8 cellular contexts compared by ENCODE assay signal in genomic region chr19:53977429-53977990, GRCh38. TPM values are rescaled to one million over a fixed set of nuclear protein-coding genes. Genes with fewer than 3 reads are reported as not detected.
DNase-seq lines count a peak whose midpoint lies in the region; ATAC-seq and TF ChIP-seq lines count a peak whose summit lies in the region.

No MANE protein-coding gene starts in this region.

- peaks cover 29% of the 10 kb centered on the region for H3K4me1 Mint-ChIP-seq in CD8-positive, alpha-beta T cell (ENCODE audit: low read depth)
- H3K4me1 Mint-ChIP-seq in activated naive CD8-positive, alpha-beta T cell (ENCODE audit: low read depth) = peaks cover 26% of the 10 kb centered on the region

- H3K9ac ChIP-seq in SK-N-SH = peak overlapping the region; percentile 33; the same call in 1 of the 2 replicates

- H3K4me3 Mint-ChIP-seq in CD8-positive, alpha-beta T cell = peak overlapping the region; percentile 73
- peak overlapping the region; percentile 77 for H3K4me3 Mint-ChIP-seq in activated naive CD8-positive, alpha-beta T cell

- no peaks in the 10 kb centered on the region for H3K36me3 ChIP-seq in CD8-positive, alpha-beta T cell (ENCODE audit: insufficient read depth, low read length)
- no peaks in the 10 kb centered on the region for H3K36me3 ChIP-seq in SK-N-SH (replicated peaks in 1 of 2; ENCODE audit: control insufficient read depth in 1 of 2, insufficient read depth in 2 of 2, low read length in 1 of 2)
- no peaks in the 10 kb centered on the region for H3K36me3 ChIP-seq in thymus (ENCODE audit: control insufficient read depth, insufficient read depth)

- peaks cover 11% of the 10 kb centered on the region for H3K79me2 ChIP-seq in SK-N-SH (ENCODE audit: insufficient read depth)

- H3K9me3 Mint-ChIP-seq in CD8-positive, alpha-beta T cell = no peaks in the 10 kb centered on the region
- no peaks in the 10 kb centered on the region for H3K9me3 Mint-ChIP-seq in activated naive CD8-positive, alpha-beta T cell (ENCODE audit: low read depth)

- H3F3A ChIP-seq in SK-N-SH (replicated peaks; ENCODE audit: insufficient read depth) = peaks cover 32% of the 10 kb centered on the region

- POLR2A ChIA-PET in CD8-positive, alpha-beta T cell (lab: Charles Lee) = no interaction called here
- POLR2A ChIA-PET in SK-N-SH (lab: Yijun Ruan, JAX) = no interaction called here

- H3K27ac Mint-ChIP-seq in CD8-positive, alpha-beta T cell = no peak overlapping the region
- no peak overlapping the region for H3K27ac Mint-ChIP-seq in activated naive CD8-positive, alpha-beta T cell

- H3K27ac ChIP-seq in CD8-positive, alpha-beta T cell (ENCODE audit: low read depth, low read length) = no peak overlapping the region
- peak overlapping the region; percentile 81 to 90 for H3K27ac ChIP-seq in SK-N-SH (ENCODE audit: low read depth in 2 of 2, low read length in 1 of 2)
- H3K27ac ChIP-seq in thymus (ENCODE audit: low read depth) = no peak overlapping the region

- WGBS in SK-N-SH (ENCODE audit: low lambda C conversion rate) = under 1% methylated on average over 9 of the region's 9 CpGs
- WGBS in thymus = 5% methylated on average over 9 of the region's 9 CpGs

- H3K36me3 Mint-ChIP-seq in CD8-positive, alpha-beta T cell = no peaks in the 10 kb centered on the region
- peaks cover 4% of the 10 kb centered on the region for H3K36me3 Mint-ChIP-seq in activated naive CD8-positive, alpha-beta T cell

- H3K27me3 ChIP-seq in CD8-positive, alpha-beta T cell (ENCODE audit: insufficient read depth, low read length) = peaks cover 35% of the 10 kb centered on the region
- H3K27me3 ChIP-seq in SK-N-SH (ENCODE audit: insufficient read depth) (no peaks in the 10 kb centered on the region), thymus (ENCODE audit: control insufficient read depth, insufficient read depth) (peaks cover 44% of the 10 kb centered on the region)

- no peaks in the 10 kb centered on the region for H4K20me1 ChIP-seq in SK-N-SH (ENCODE audit: insufficient read depth)

- H3K4me1 ChIP-seq in CD8-positive, alpha-beta T cell (ENCODE audit: insufficient read depth, low read length) = peaks cover 26% of the 10 kb centered on the region
- peaks cover 7 to 23% of the 10 kb centered on the region in 2 experiments; a peak in 3 of 4 replicates for H3K4me1 ChIP-seq in SK-N-SH (ENCODE audit: control insufficient read depth in 1 of 2, insufficient read depth in 2 of 2, low read depth in 1 of 2, low read length in 1 of 2)
- no peaks in the 10 kb centered on the region for H3K4me1 ChIP-seq in thymus (ENCODE audit: control insufficient read depth, insufficient read depth, low read length)

- H3K9me2 ChIP-seq in SK-N-SH = no peaks in the 10 kb centered on the region

- H3K27me3 Mint-ChIP-seq in CD8-positive, alpha-beta T cell (ENCODE audit: low read depth) = peaks cover 54% of the 10 kb centered on the region
- H3K27me3 Mint-ChIP-seq in activated naive CD8-positive, alpha-beta T cell = peaks cover 33% of the 10 kb centered on the region

- TF ChIP-seq RAD21 in SK-N-SH (IDR thresholded peaks at IDR 0.05; ENCODE audit: low read length) = no peak

- peak in 6 of 7 experiments; percentile 31 to 68 (median 64) for DNase-seq in CD8-positive, alpha-beta T cell
- DNase-seq in Jurkat, Clone E6-1 (ENCODE audit: low read depth, low spot score) = peak; percentile 63
- DNase-seq in SK-N-SH (peak; percentile 81), glomerular visceral epithelial cell (ENCODE audit: extremely low spot score) (peak; percentile 81), occipital lobe (lab: John Stamatoyannopoulos, UW) (peak; percentile 65)

- H3K4me2 ChIP-seq in SK-N-SH = peak overlapping the region; percentile 78

- TF ChIP-seq EP300 in SK-N-SH (IDR thresholded peaks at IDR 0.05; ENCODE audit: borderline replicate concordance in 1 of 2, low read depth in 1 of 2, low read length in 1 of 2) = no peak

- CTCF ChIA-PET in CD8-positive, alpha-beta T cell (lab: Charles Lee) = no interaction called here
- CTCF ChIA-PET in SK-N-SH (lab: Yijun Ruan, JAX) = interaction anchor here (1.0 kb wide), 2 partner anchors 46 to 65 kb away, joined by 3 read pairs; no protein-coding TSS in a partner anchor

- peak overlapping the region; percentile 84; the same call in 1 of the 2 replicates for H2AFZ ChIP-seq in SK-N-SH (ENCODE audit: low read depth)

- no peaks in the 10 kb centered on the region for H3K9me3 ChIP-seq in CD8-positive, alpha-beta T cell (ENCODE audit: low read length)
- H3K9me3 ChIP-seq in SK-N-SH (no peaks in the 10 kb centered on the region), thymus (ENCODE audit: control insufficient read depth) (peaks cover 11% of the 10 kb centered on the region)

- intact Hi-C loops in CD8-positive, alpha-beta T cell (cut with DNase I, micrococcal nuclease) = no loop called here

- peak; percentile 88 for ATAC-seq in CD8-positive, alpha-beta T cell
- no peak for ATAC-seq in GM19035 (IDR thresholded peaks at IDR 0.05; ENCODE audit: unreplicated experiment)

- peak overlapping the region; percentile 60 for H3K4me3 ChIP-seq in CD8-positive, alpha-beta T cell (ENCODE audit: low read depth, low read length)
- H3K4me3 ChIP-seq in Jurkat, Clone E6-1 (ENCODE audit: low read length) = peak overlapping the region; percentile 14
- H3K4me3 ChIP-seq in SK-N-SH (ENCODE audit: low read depth in 2 of 2, low read length in 1 of 2) (peak overlapping the region; percentile 49 to 60), thymus (ENCODE audit: low read length) (peak overlapping the region; percentile 6)

- TF ChIP-seq CTCF in CD8-positive, alpha-beta T cell (IDR thresholded peaks at IDR 0.05) = no peak
- no peak for TF ChIP-seq CTCF in SK-N-SH (IDR thresholded peaks at IDR 0.05)

TF ChIP-seq in SK-N-SH, 30 proteins besides CTCF, POLR2A, EP300 and RAD21:
- TF ChIP-seq CHD2 (IDR thresholded peaks at IDR 0.05; ENCODE audit: low read length, partially characterized antibody) (peak; percentile 89), FOXM1 (IDR thresholded peaks at IDR 0.05; ENCODE audit: low read depth) (no peak), POLR2AphosphoS5 (IDR thresholded peaks at IDR 0.05; ENCODE audit: low read depth, low read length) (peak; percentile 55; the same call in 1 of the 2 replicates), ZBTB33 (IDR thresholded peaks at IDR 0.05; ENCODE audit: borderline replicate concordance, low read depth) (peak; percentile 78), ELF1 (IDR thresholded peaks at IDR 0.05) (peak; percentile 92), GABPA (IDR thresholded peaks at IDR 0.05; ENCODE audit: low read depth) (peak; percentile 43; the same call in 1 of the 2 replicates), USF1 (IDR thresholded peaks at IDR 0.05; ENCODE audit: borderline replicate concordance, low read depth) (no peak), MAX (IDR thresholded peaks at IDR 0.05; ENCODE audit: low read depth) (0 out of 2 replicates have a peak, but pooled peaks have one; percentile 27)

RNA-seq across cellular contexts. Expression of gene CACNG6, which starts 13.9 kb away (rescaled TPM):
- total RNA-seq in CD8-positive, alpha-beta T cell = not detected
- polyA plus RNA-seq in Jurkat, Clone E6-1 (2012; ENCODE audit: insufficient read depth, insufficient read length) = not detected
- polyA plus RNA-seq in SK-N-SH (2012; rRNA removed) (0.96 and 1.2 TPM in 2 replicates), thymus (0.05 TPM)
- 0.42 and 0.63 TPM in 2 replicates for polyA plus RNA-seq in SK-N-SH (2012; cell fraction: cytosol; rRNA removed)
- polyA plus RNA-seq in SK-N-SH (2012; cell fraction: nucleus; rRNA removed) = 1.6 and 2.3 TPM in 2 replicates
- total RNA-seq in occipital lobe = 0.47 TPM

RNA-seq across cellular contexts. Expression of gene CACNG8, which starts 14.8 kb away (rescaled TPM):
- total RNA-seq in CD8-positive, alpha-beta T cell = not detected
- not detected for polyA plus RNA-seq in Jurkat, Clone E6-1 (2012; ENCODE audit: insufficient read depth, insufficient read length)
- polyA plus RNA-seq in SK-N-SH (2012; rRNA removed) (1.1 and 1.3 TPM in 2 replicates), thymus (0.05 TPM)
- 0.83 and 0.85 TPM in 2 replicates for polyA plus RNA-seq in SK-N-SH (2012; cell fraction: cytosol; rRNA removed)
- polyA plus RNA-seq in SK-N-SH (2012; cell fraction: nucleus; rRNA removed) = 9.0 and 9.6 TPM in 2 replicates
- total RNA-seq in occipital lobe = 4.7 TPM

Comparison
In these comparisons a context has a peak if more than half of its experiments do, and no peak if none do; other contexts are left out.
1. H3K27ac ChIP-seq: peak in SK-N-SH (2 of 2); none in CD8-positive, alpha-beta T cell (single experiment) and thymus (single experiment).
2. H3K4me3 ChIP-seq: peak in every context shown above with its lines; median percentile 60 in CD8-positive, alpha-beta T cell; 54 in SK-N-SH; 14 in Jurkat, Clone E6-1; 6 in thymus.
3. Peak in every context shown above with its lines, with median percentiles within 50 percentile points of each other: DNase-seq.